2 cellular contexts compared by ENCODE assay signal in the genomic region with DNA sequence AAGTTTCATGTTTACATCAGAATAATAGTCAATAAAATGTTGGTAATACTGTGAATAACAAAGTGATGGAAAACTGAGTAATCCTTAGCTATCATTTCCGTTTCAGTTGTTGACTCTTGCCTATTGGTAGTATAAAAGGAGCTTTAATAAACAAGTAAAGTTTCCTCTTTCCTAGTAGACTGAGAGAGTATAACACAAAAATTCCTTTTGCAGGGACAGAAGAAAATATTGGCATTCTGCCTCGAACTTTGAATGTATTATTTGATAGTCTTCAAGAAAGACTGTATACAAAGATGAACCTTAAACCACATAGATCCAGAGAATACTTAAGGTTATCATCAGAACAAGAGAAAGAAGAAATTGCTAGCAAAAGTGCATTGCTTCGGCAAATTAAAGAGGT.
TF ChIP-seq lines count a peak whose summit lies in the region.

No MANE protein-coding gene starts in this region.

TF ChIP-seq in A549, 52 proteins besides CTCF, POLR2A, EP300 and RAD21 (continued from another document):
- TF ChIP-seq EHF (CRISPR knock-in tag; IDR thresholded peaks at IDR 0.05) = no peak
- no peak for TF ChIP-seq EHMT2 (IDR thresholded peaks at IDR 0.05; ENCODE audit: low read depth)
- TF ChIP-seq KDM1A (IDR thresholded peaks at IDR 0.05; ENCODE audit: low read depth) = no peak
- no peak for TF ChIP-seq MAFK (IDR thresholded peaks at IDR 0.05; ENCODE audit: partially characterized antibody)
- TF ChIP-seq RNF2 (IDR thresholded peaks at IDR 0.05; ENCODE audit: borderline replicate concordance, low read depth) = no peak
- TF ChIP-seq, protein P1, sequence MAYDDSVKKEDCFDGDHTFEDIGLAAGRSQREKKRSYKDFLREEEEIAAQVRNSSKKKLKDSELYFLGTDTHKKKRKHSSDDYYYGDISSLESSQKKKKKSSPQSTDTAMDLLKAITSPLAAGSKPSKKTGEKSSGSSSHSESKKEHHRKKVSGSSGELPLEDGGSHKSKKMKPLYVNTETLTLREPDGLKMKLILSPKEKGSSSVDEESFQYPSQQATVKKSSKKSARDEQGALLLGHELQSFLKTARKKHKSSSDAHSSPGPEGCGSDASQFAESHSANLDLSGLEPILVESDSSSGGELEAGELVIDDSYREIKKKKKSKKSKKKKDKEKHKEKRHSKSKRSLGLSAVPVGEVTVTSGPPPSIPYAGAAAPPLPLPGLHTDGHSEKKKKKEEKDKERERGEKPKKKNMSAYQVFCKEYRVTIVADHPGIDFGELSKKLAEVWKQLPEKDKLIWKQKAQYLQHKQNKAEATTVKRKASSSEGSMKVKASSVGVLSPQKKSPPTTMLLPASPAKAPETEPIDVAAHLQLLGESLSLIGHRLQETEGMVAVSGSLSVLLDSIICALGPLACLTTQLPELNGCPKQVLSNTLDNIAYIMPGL (CRISPR knock-in tag; IDR thresholded peaks at IDR 0.05; ENCODE audit: borderline replicate concordance) = no peak
- TF ChIP-seq, protein P2, sequence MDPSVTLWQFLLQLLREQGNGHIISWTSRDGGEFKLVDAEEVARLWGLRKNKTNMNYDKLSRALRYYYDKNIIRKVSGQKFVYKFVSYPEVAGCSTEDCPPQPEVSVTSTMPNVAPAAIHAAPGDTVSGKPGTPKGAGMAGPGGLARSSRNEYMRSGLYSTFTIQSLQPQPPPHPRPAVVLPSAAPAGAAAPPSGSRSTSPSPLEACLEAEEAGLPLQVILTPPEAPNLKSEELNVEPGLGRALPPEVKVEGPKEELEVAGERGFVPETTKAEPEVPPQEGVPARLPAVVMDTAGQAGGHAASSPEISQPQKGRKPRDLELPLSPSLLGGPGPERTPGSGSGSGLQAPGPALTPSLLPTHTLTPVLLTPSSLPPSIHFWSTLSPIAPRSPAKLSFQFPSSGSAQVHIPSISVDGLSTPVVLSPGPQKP (IDR thresholded peaks at IDR 0.05; ENCODE audit: low read depth, low read length) = no peak
- no peak for TF ChIP-seq MYC (IDR thresholded peaks at IDR 0.05; ENCODE audit: borderline replicate concordance, low read length)
- no peak for TF ChIP-seq CHD2 (IDR thresholded peaks at IDR 0.05; ENCODE audit: low read length, partially characterized antibody)
- TF ChIP-seq JUNB (IDR thresholded peaks at IDR 0.05) = no peak
- no peak for TF ChIP-seq FOXS1 (CRISPR knock-in tag; IDR thresholded peaks at IDR 0.05)
- TF ChIP-seq, protein P3, sequence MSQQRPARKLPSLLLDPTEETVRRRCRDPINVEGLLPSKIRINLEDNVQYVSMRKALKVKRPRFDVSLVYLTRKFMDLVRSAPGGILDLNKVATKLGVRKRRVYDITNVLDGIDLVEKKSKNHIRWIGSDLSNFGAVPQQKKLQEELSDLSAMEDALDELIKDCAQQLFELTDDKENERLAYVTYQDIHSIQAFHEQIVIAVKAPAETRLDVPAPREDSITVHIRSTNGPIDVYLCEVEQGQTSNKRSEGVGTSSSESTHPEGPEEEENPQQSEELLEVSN (IDR thresholded peaks at IDR 0.05; ENCODE audit: borderline replicate concordance, low read depth) = no peak
- TF ChIP-seq SMC3 (IDR thresholded peaks at IDR 0.05) = no peak
- TF ChIP-seq ZNF302 (CRISPR knock-in tag; IDR thresholded peaks at IDR 0.05) = no peak
- TF ChIP-seq ESRRA (IDR thresholded peaks at IDR 0.05; ENCODE audit: borderline replicate concordance, low read length) = no peak

TF ChIP-seq in WTC11, 78 proteins besides CTCF, POLR2A, EP300 and RAD21 (continued from another document):
- TF ChIP-seq, protein P4, sequence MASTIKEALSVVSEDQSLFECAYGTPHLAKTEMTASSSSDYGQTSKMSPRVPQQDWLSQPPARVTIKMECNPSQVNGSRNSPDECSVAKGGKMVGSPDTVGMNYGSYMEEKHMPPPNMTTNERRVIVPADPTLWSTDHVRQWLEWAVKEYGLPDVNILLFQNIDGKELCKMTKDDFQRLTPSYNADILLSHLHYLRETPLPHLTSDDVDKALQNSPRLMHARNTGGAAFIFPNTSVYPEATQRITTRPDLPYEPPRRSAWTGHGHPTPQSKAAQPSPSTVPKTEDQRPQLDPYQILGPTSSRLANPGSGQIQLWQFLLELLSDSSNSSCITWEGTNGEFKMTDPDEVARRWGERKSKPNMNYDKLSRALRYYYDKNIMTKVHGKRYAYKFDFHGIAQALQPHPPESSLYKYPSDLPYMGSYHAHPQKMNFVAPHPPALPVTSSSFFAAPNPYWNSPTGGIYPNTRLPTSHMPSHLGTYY (CRISPR knock-in tag; IDR thresholded peaks at IDR 0.05) = no peak
- no peak for TF ChIP-seq ETV6 (CRISPR knock-in tag; IDR thresholded peaks at IDR 0.05)
- TF ChIP-seq, protein P5, sequence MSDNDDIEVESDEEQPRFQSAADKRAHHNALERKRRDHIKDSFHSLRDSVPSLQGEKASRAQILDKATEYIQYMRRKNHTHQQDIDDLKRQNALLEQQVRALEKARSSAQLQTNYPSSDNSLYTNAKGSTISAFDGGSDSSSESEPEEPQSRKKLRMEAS (CRISPR knock-in tag; IDR thresholded peaks at IDR 0.05) = no peak
- TF ChIP-seq, protein P6, sequence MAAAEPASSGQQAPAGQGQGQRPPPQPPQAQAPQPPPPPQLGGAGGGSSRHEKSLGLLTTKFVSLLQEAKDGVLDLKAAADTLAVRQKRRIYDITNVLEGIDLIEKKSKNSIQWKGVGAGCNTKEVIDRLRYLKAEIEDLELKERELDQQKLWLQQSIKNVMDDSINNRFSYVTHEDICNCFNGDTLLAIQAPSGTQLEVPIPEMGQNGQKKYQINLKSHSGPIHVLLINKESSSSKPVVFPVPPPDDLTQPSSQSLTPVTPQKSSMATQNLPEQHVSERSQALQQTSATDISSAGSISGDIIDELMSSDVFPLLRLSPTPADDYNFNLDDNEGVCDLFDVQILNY (CRISPR knock-in tag; IDR thresholded peaks at IDR 0.05) = no peak
- no peak for TF ChIP-seq NFE2L1 (CRISPR knock-in tag; IDR thresholded peaks at IDR 0.05)
- TF ChIP-seq, protein P7, sequence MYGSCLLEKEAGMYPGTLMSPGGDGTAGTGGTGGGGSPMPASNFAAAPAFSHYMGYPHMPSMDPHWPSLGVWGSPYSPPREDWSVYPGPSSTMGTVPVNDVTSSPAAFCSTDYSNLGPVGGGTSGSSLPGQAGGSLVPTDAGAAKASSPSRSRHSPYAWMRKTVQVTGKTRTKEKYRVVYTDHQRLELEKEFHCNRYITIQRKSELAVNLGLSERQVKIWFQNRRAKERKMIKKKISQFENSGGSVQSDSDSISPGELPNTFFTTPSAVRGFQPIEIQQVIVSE (CRISPR knock-in tag; IDR thresholded peaks at IDR 0.05; ENCODE audit: borderline replicate concordance) = no peak
- TF ChIP-seq ZNF219 (CRISPR knock-in tag; IDR thresholded peaks at IDR 0.05; ENCODE audit: borderline replicate concordance) = no peak
- no peak for TF ChIP-seq HMGA2 (CRISPR knock-in tag; IDR thresholded peaks at IDR 0.05)
